Comparison of ENCODE assay signal across 1 cellular context in the genomic region with DNA sequence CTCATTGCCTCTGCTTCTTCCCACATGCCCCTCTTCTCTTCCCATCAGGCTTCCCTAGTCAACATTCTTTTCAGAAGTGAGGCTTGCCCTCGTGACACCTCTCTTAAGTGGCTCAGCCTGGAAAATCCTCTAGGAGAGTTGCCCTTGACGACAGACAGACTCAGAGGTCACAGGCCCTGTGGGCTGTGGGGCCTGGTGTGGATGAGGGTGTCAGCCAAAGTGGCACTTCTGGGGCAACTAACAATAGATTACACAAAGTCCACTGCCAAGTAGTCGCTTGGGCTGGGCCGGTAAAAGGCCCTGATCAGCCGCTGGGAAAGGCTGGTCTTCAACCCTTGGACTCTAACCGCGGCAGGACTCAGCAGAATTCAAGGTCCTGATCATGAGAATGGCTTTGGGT.
TF ChIP-seq lines count a peak whose summit lies in the region.

No MANE protein-coding gene starts in this region.

TF ChIP-seq in HepG2, 621 proteins besides CTCF, POLR2A, EP300 and RAD21 (continues in another document):
- TF ChIP-seq, protein P1, sequence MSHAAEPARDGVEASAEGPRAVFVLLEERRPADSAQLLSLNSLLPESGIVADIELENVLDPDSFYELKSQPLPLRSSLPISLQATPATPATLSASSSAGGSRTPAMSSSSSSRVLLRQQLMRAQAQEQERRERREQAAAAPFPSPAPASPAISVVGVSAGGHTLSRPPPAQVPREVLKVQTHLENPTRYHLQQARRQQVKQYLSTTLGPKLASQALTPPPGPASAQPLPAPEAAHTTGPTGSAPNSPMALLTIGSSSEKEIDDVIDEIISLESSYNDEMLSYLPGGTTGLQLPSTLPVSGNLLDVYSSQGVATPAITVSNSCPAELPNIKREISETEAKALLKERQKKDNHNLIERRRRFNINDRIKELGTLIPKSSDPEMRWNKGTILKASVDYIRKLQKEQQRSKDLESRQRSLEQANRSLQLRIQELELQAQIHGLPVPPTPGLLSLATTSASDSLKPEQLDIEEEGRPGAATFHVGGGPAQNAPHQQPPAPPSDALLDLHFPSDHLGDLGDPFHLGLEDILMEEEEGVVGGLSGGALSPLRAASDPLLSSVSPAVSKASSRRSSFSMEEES (CRISPR knock-in tag; IDR thresholded peaks at IDR 0.05): peak; percentile 25; the same call in 1 of the 2 replicates
- TF ChIP-seq ETV6 (CRISPR knock-in tag; conservative IDR thresholded peaks at IDR 0.05) (no peak), ZNF12 (CRISPR knock-in tag; IDR thresholded peaks at IDR 0.05) (peak; percentile 35; the same call in 1 of the 2 replicates), NR2F6 (IDR thresholded peaks at IDR 0.05) (peak; percentile 39; the same call in 1 of the 2 replicates), NR2F6 (CRISPR knock-in tag; IDR thresholded peaks at IDR 0.05) (no peak), MATR3 (CRISPR knock-in tag; IDR thresholded peaks at IDR 0.05) (no peak), ZNF674 (CRISPR knock-in tag; IDR thresholded peaks at IDR 0.05; ENCODE audit: low read depth) (no peak), TBX2 (CRISPR knock-in tag; IDR thresholded peaks at IDR 0.05; ENCODE audit: borderline replicate concordance) (peak; percentile 35; the same call in 1 of the 2 replicates), SALL1 (CRISPR knock-in tag; IDR thresholded peaks at IDR 0.05) (0 out of 2 replicates have a peak, but pooled peaks have one; percentile 33), CENPT (CRISPR knock-in tag; IDR thresholded peaks at IDR 0.05; ENCODE audit: low read depth) (no peak), ZNF180 (CRISPR knock-in tag; IDR thresholded peaks at IDR 0.05; ENCODE audit: borderline replicate concordance, low read depth) (no peak), NFYC (CRISPR knock-in tag; IDR thresholded peaks at IDR 0.05) (no peak), SMAD1 (CRISPR knock-in tag; IDR thresholded peaks at IDR 0.05; ENCODE audit: borderline replicate concordance, low read depth) (no peak), HNF4G (IDR thresholded peaks at IDR 0.05; ENCODE audit: borderline replicate concordance, low read depth, low read length) (peak; percentile 69), HNF4G (CRISPR knock-in tag; IDR thresholded peaks at IDR 0.05; ENCODE audit: borderline replicate concordance, low read depth) (no peak), GATAD2A (CRISPR knock-in tag; IDR thresholded peaks at IDR 0.05) (peak; percentile 35; the same call in 1 of the 2 replicates), ZSCAN29 (CRISPR knock-in tag; conservative IDR thresholded peaks at IDR 0.05) (no peak), MLLT10 (CRISPR knock-in tag; IDR thresholded peaks at IDR 0.05) (no peak), RFXAP (CRISPR knock-in tag; IDR thresholded peaks at IDR 0.05; ENCODE audit: borderline replicate concordance) (no peak), ZNF737 (CRISPR knock-in tag; IDR thresholded peaks at IDR 0.05; ENCODE audit: borderline replicate concordance) (no peak), ZNF3 (CRISPR knock-in tag; IDR thresholded peaks at IDR 0.05) (no peak), ZFP82 (CRISPR knock-in tag; IDR thresholded peaks at IDR 0.05; ENCODE audit: borderline replicate concordance) (no peak), HNRNPL (IDR thresholded peaks at IDR 0.05; ENCODE audit: low read depth, low read length) (0 out of 2 replicates have a peak, but pooled peaks have one; percentile 70), ZNF788 (CRISPR knock-in tag; IDR thresholded peaks at IDR 0.05; ENCODE audit: borderline replicate concordance) (no peak), IRF2 (CRISPR knock-in tag; IDR thresholded peaks at IDR 0.05) (no peak), HDAC2 (CRISPR knock-in tag; IDR thresholded peaks at IDR 0.05) (0 out of 2 replicates have a peak, but pooled peaks have one; percentile 26), NCOA2 (CRISPR knock-in tag; IDR thresholded peaks at IDR 0.05) (no peak), PHF8 (CRISPR knock-in tag; IDR thresholded peaks at IDR 0.05) (no peak)
- TF ChIP-seq, protein P2, sequence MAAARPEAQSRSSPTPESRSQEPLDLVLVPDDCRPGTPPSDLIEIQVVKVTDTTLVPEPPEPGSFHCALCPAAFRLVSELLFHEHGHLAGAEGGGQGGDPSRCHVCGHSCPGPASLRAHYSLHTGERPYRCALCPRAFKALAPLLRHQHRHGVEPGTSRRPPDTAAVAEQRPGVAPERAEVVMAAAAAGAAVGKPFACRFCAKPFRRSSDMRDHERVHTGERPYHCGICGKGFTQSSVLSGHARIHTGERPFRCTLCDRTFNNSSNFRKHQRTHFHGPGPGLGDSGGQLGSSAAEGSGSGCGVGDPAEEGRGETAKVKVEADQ (CRISPR knock-in tag; IDR thresholded peaks at IDR 0.05; ENCODE audit: borderline replicate concordance): no peak
- TF ChIP-seq, protein P3, sequence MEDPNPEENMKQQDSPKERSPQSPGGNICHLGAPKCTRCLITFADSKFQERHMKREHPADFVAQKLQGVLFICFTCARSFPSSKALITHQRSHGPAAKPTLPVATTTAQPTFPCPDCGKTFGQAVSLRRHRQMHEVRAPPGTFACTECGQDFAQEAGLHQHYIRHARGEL (CRISPR knock-in tag; IDR thresholded peaks at IDR 0.05): no peak
- TF ChIP-seq, protein P4, sequence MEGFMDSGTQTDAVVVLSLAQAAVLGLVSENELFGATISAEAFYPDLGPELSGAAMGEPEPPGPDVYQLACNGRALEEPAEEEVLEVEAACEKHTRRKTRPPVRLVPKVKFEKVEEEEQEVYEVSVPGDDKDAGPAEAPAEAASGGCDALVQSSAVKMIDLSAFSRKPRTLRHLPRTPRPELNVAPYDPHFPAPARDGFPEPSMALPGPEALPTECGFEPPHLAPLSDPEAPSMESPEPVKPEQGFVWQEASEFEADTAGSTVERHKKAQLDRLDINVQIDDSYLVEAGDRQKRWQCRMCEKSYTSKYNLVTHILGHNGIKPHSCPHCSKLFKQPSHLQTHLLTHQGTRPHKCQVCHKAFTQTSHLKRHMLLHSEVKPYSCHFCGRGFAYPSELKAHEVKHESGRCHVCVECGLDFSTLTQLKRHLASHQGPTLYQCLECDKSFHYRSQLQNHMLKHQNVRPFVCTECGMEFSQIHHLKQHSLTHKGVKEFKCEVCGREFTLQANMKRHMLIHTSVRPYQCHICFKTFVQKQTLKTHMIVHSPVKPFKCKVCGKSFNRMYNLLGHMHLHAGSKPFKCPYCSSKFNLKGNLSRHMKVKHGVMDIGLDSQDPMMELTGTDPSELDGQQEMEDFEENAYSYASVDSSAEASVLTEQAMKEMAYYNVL (CRISPR knock-in tag; IDR thresholded peaks at IDR 0.05; ENCODE audit: borderline replicate concordance): no peak
- TF ChIP-seq, protein P5, sequence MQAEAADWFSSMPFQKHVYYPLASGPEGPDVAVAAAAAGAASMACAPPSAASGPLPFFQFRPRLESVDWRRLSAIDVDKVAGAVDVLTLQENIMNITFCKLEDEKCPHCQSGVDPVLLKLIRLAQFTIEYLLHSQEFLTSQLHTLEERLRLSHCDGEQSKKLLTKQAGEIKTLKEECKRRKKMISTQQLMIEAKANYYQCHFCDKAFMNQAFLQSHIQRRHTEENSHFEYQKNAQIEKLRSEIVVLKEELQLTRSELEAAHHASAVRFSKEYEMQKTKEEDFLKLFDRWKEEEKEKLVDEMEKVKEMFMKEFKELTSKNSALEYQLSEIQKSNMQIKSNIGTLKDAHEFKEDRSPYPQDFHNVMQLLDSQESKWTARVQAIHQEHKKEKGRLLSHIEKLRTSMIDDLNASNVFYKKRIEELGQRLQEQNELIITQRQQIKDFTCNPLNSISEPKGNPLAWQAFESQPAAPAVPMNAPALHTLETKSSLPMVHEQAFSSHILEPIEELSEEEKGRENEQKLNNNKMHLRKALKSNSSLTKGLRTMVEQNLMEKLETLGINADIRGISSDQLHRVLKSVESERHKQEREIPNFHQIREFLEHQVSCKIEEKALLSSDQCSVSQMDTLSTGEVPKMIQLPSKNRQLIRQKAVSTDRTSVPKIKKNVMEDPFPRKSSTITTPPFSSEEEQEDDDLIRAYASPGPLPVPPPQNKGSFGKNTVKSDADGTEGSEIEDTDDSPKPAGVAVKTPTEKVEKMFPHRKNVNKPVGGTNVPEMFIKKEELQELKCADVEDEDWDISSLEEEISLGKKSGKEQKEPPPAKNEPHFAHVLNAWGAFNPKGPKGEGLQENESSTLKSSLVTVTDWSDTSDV (CRISPR knock-in tag; IDR thresholded peaks at IDR 0.05): no peak
- TF ChIP-seq, protein P6, sequence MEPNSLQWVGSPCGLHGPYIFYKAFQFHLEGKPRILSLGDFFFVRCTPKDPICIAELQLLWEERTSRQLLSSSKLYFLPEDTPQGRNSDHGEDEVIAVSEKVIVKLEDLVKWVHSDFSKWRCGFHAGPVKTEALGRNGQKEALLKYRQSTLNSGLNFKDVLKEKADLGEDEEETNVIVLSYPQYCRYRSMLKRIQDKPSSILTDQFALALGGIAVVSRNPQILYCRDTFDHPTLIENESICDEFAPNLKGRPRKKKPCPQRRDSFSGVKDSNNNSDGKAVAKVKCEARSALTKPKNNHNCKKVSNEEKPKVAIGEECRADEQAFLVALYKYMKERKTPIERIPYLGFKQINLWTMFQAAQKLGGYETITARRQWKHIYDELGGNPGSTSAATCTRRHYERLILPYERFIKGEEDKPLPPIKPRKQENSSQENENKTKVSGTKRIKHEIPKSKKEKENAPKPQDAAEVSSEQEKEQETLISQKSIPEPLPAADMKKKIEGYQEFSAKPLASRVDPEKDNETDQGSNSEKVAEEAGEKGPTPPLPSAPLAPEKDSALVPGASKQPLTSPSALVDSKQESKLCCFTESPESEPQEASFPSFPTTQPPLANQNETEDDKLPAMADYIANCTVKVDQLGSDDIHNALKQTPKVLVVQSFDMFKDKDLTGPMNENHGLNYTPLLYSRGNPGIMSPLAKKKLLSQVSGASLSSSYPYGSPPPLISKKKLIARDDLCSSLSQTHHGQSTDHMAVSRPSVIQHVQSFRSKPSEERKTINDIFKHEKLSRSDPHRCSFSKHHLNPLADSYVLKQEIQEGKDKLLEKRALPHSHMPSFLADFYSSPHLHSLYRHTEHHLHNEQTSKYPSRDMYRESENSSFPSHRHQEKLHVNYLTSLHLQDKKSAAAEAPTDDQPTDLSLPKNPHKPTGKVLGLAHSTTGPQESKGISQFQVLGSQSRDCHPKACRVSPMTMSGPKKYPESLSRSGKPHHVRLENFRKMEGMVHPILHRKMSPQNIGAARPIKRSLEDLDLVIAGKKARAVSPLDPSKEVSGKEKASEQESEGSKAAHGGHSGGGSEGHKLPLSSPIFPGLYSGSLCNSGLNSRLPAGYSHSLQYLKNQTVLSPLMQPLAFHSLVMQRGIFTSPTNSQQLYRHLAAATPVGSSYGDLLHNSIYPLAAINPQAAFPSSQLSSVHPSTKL (CRISPR knock-in tag; IDR thresholded peaks at IDR 0.05): peak; percentile 32; the same call in 1 of the 2 replicates
- TF ChIP-seq, protein P7, sequence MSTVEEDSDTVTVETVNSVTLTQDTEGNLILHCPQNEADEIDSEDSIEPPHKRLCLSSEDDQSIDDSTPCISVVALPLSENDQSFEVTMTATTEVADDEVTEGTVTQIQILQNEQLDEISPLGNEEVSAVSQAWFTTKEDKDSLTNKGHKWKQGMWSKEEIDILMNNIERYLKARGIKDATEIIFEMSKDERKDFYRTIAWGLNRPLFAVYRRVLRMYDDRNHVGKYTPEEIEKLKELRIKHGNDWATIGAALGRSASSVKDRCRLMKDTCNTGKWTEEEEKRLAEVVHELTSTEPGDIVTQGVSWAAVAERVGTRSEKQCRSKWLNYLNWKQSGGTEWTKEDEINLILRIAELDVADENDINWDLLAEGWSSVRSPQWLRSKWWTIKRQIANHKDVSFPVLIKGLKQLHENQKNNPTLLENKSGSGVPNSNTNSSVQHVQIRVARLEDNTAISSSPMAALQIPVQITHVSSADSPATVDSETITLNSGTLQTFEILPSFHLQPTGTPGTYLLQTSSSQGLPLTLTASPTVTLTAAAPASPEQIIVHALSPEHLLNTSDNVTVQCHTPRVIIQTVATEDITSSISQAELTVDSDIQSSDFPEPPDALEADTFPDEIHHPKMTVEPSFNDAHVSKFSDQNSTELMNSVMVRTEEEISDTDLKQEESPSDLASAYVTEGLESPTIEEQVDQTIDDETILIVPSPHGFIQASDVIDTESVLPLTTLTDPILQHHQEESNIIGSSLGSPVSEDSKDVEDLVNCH (CRISPR knock-in tag; IDR thresholded peaks at IDR 0.05): no peak
- TF ChIP-seq, protein P8, sequence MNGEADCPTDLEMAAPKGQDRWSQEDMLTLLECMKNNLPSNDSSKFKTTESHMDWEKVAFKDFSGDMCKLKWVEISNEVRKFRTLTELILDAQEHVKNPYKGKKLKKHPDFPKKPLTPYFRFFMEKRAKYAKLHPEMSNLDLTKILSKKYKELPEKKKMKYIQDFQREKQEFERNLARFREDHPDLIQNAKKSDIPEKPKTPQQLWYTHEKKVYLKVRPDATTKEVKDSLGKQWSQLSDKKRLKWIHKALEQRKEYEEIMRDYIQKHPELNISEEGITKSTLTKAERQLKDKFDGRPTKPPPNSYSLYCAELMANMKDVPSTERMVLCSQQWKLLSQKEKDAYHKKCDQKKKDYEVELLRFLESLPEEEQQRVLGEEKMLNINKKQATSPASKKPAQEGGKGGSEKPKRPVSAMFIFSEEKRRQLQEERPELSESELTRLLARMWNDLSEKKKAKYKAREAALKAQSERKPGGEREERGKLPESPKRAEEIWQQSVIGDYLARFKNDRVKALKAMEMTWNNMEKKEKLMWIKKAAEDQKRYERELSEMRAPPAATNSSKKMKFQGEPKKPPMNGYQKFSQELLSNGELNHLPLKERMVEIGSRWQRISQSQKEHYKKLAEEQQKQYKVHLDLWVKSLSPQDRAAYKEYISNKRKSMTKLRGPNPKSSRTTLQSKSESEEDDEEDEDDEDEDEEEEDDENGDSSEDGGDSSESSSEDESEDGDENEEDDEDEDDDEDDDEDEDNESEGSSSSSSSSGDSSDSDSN (CRISPR knock-in tag; IDR thresholded peaks at IDR 0.05): peak; percentile 30; the same call in 1 of the 2 replicates
- TF ChIP-seq, protein P9, sequence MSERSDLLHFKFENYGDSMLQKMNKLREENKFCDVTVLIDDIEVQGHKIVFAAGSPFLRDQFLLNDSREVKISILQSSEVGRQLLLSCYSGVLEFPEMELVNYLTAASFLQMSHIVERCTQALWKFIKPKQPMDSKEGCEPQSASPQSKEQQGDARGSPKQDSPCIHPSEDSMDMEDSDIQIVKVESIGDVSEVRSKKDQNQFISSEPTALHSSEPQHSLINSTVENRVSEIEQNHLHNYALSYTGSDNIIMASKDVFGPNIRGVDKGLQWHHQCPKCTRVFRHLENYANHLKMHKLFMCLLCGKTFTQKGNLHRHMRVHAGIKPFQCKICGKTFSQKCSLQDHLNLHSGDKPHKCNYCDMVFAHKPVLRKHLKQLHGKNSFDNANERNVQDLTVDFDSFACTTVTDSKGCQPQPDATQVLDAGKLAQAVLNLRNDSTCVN (CRISPR knock-in tag; IDR thresholded peaks at IDR 0.05; ENCODE audit: borderline replicate concordance): no peak
- TF ChIP-seq, protein P10, sequence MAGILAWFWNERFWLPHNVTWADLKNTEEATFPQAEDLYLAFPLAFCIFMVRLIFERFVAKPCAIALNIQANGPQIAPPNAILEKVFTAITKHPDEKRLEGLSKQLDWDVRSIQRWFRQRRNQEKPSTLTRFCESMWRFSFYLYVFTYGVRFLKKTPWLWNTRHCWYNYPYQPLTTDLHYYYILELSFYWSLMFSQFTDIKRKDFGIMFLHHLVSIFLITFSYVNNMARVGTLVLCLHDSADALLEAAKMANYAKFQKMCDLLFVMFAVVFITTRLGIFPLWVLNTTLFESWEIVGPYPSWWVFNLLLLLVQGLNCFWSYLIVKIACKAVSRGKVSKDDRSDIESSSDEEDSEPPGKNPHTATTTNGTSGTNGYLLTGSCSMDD (CRISPR knock-in tag; IDR thresholded peaks at IDR 0.05): no peak
- TF ChIP-seq, protein P11, sequence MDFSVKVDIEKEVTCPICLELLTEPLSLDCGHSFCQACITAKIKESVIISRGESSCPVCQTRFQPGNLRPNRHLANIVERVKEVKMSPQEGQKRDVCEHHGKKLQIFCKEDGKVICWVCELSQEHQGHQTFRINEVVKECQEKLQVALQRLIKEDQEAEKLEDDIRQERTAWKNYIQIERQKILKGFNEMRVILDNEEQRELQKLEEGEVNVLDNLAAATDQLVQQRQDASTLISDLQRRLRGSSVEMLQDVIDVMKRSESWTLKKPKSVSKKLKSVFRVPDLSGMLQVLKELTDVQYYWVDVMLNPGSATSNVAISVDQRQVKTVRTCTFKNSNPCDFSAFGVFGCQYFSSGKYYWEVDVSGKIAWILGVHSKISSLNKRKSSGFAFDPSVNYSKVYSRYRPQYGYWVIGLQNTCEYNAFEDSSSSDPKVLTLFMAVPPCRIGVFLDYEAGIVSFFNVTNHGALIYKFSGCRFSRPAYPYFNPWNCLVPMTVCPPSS (IDR thresholded peaks at IDR 0.05): no peak
